In the genomic region with DNA sequence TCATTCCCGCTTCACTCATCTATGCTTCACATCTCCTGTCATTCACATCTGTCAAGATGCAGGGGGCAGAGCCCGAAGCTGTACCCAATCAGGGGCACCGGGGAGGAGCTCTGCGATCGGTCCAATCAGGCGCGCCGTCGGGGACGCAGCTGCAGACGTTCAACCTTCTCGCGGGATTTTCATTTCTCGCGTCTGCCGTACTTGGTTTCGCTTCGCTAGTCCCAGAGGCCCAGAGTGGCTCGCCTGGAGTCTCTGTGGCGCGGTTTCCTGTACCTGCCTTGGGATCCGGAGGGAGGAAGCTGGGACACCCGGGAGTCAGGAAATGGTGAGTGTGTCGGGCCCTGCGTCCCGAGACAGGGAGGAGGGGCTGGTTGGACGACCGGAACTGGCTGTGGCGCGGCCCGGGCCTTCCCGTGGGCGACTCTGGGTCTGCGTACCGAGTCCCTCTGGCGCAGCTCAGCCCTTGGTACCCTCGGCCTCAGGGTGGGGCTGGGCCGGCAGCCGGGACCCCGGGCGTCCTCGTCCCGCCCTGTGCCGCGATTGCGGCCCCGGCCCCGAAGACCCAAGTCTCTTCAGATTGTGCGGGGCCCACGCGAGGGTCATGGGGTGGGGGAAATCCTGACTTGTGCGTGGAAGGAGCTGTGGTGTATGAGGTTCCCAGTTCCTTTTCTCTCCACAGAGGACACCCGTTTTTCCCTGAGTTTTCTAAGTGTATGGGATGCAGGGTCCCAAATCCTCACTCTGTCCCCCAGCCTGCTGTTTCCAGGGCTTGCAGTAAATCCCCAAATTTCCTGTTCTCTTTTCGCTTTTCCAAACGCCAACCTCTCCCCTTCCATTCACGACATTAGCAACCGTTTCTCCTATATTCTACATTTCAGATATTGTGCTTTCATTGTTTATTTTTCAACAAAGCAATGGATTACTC, we compare ENCODE assay signal across 8 cellular contexts.
DNase-seq lines count a peak whose midpoint lies in the region; ATAC-seq and TF ChIP-seq lines count a peak whose summit lies in the region.

A gene (plus strand): TSS at position 215 of the 925 bp plus-strand sequence. CDS start 108 bp downstream, at position 323.

- H3K4me3 ChIP-seq in effector memory CD4-positive, alpha-beta T cell (ENCODE audit: insufficient read depth, low read depth, low read length, poor library complexity, severe bottlenecking): peak within 1 kb of the TSS; percentile 99

- H3K4me3 Mint-ChIP-seq in memory B cell: peak within 1 kb of the TSS; percentile 94

- no peaks in the 10 kb centered on the region for H3K9me3 Mint-ChIP-seq in memory B cell

- H3K36me3 ChIP-seq in effector memory CD4-positive, alpha-beta T cell (ENCODE audit: control insufficient read depth, insufficient read depth, low read length): peaks cover 9% of the 10 kb centered on the region

- H3K27me3 ChIP-seq in effector memory CD4-positive, alpha-beta T cell (replicated peaks; ENCODE audit: control insufficient read depth, insufficient read depth, low read length, poor library complexity, severe bottlenecking): no peaks in the 10 kb centered on the region

- ATAC-seq in memory B cell (ENCODE audit: low read depth): peak; percentile 97

- TF ChIP-seq CTCF in GM20000 (IDR thresholded peaks at IDR 0.05; ENCODE audit: extremely low read depth, missing control alignments): no peak

- peak; percentile 83 for DNase-seq in CMK (ENCODE audit: low read depth)
- DNase-seq in GM20000 (ENCODE audit: low spot score): peak; percentile 99
- peak; percentile 84 for DNase-seq in HS-5 (ENCODE audit: low read depth)
- DNase-seq in NK-92 (lab: John Stamatoyannopoulos, UW; ENCODE audit: unreplicated experiment): peak; percentile 53
- peak; percentile 94 for DNase-seq in activated CD8-positive, alpha-beta memory T cell treated with anti-CD3 and anti-CD28 coated beads for 24 hours
- peak; percentile 80 to 92 (median 87) for DNase-seq in effector memory CD4-positive, alpha-beta T cell
- DNase-seq in memory B cell (ENCODE audit: low spot score in 2 of 2): peak; percentile 83 to 90
- DNase-seq in stimulated activated CD8-positive, alpha-beta memory T cell treated with anti-CD3 and anti-CD28 coated beads, Interleukin-12 subunit alpha, Interleukin-12 subunit beta, amount 100 ng/mL, for 1 hour (ENCODE audit: low read depth): peak; percentile 87

- peaks cover 9% of the 10 kb centered on the region for H3K36me3 Mint-ChIP-seq in memory B cell

- H3K27ac ChIP-seq in effector memory CD4-positive, alpha-beta T cell (ENCODE audit: insufficient read depth, low read length, poor library complexity, severe bottlenecking): peak within 1 kb of the TSS; percentile 97

- H3K9me3 ChIP-seq in effector memory CD4-positive, alpha-beta T cell (ENCODE audit: control insufficient read depth, low read length): no peaks in the 10 kb centered on the region

- H3K4me1 ChIP-seq in effector memory CD4-positive, alpha-beta T cell (ENCODE audit: control insufficient read depth, insufficient read depth, low read length, poor library complexity, severe bottlenecking): peaks cover 6% of the 10 kb centered on the region

- H3K27me3 Mint-ChIP-seq in memory B cell: no peaks in the 10 kb centered on the region

- H3K4me1 Mint-ChIP-seq in memory B cell: peaks cover 24% of the 10 kb centered on the region

- H3K27ac Mint-ChIP-seq in memory B cell: peak within 1 kb of the TSS; percentile 98

Comparison
In these comparisons a context has a peak if more than half of its experiments do, and no peak if none do; other contexts are left out.
1. Peak in every context shown above with its lines: DNase-seq, ATAC-seq, H3K4me3 ChIP-seq and H3K27ac ChIP-seq.